In the genomic region with DNA sequence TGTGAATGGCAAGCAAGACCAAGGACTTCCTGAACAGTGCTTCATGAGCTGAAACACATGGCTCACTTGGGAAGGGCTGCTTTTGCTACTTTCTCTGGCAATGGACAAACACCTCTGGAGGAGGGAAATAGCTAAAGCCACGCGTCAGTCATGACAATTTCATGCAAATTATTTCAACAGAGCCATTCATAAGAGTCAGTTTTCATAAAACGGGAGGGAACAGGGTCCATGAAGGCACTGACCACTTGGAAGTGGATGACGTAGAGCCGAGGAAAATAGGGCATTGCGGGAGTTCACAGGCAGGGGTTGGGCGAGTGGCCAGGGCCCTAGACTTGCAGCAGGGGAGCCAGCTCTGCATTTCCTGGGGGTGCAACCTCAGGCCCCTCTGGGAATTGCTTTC, we compare ENCODE assay signal across 15 cellular contexts. TPM values are rescaled to one million over a fixed set of nuclear protein-coding genes. Genes with fewer than 3 reads are reported as not detected.
DNase-seq lines count a peak whose midpoint lies in the region; ATAC-seq and TF ChIP-seq lines count a peak whose summit lies in the region.
"Had no signal": no experiment of that assay in that cellular context is flagged by ENCODE, and none has a peak within 500 bp of the region (broad histone marks: within the 10 kb centered on the region; RNA-seq: fewer than 3 reads in every experiment).

No MANE protein-coding gene starts in this region.

- H3K27ac ChIP-seq in right atrium auricular region (no peak overlapping the region), tibial nerve (peak overlapping the region in 3 of 4 donors; percentile 5 to 83 (median 68))
- H3K27ac ChIP-seq in CD4-positive, alpha-beta memory T cell (ENCODE audit: low read depth, low read length) = no peak overlapping the region
- H3K27ac ChIP-seq: 22Rv1; BLaER1 treated with 17β-estradiol and CSF1 and Interleukin-3, amounts not matched to agents 10 nM and 100 nM had no signal

- no peaks in the 10 kb centered on the region for H3K36me3 Mint-ChIP-seq in CD4-positive, alpha-beta memory T cell

- TF ChIP-seq CTCF in right atrium auricular region (IDR thresholded peaks at IDR 0.05) = no peak
- no peak for TF ChIP-seq CTCF in cardiac fibroblast (IDR thresholded peaks at IDR 0.05; ENCODE audit: low read depth, low read length)
- no peak for TF ChIP-seq CTCF in tibial nerve (IDR thresholded peaks at IDR 0.05)

- ATAC-seq in Right ventricle myocardium inferior (peak; percentile 49), left ventricle myocardium superior (peak; percentile 41)
- ATAC-seq: HCT116 had no signal

- 36 to 43% methylated on average over 7 of the region's 7 CpGs for WGBS in tibial nerve, 2 donors

- no peak for DNase-seq in Right ventricle myocardium inferior (ENCODE audit: missing footprints)
- DNase-seq in right atrium auricular region (ENCODE audit: low spot score) = no peak
- DNase-seq in cardiac fibroblast (ENCODE audit: low read depth in 2 of 2) = peak; percentile 28 to 34
- DNase-seq in left ventricle myocardium superior = no peak
- no peak for DNase-seq in tibial nerve (ENCODE audit: low spot score in 2 of 2)
- no peak for DNase-seq in pons (ENCODE audit: low spot score)
- no peak for DNase-seq in CD4-positive, alpha-beta memory T cell
- DNase-seq in Ammon's horn (ENCODE audit: low spot score) = no peak
- DNase-seq: AML-193; CD4-positive, alpha-beta T cell; DMS79 had no signal

- no peaks in the 10 kb centered on the region for H3K9me3 ChIP-seq in right atrium auricular region
- no peaks in the 10 kb centered on the region for H3K9me3 ChIP-seq in tibial nerve
- H3K9me3 ChIP-seq in CD4-positive, alpha-beta memory T cell (ENCODE audit: control insufficient read depth in 1 of 2, low read length in 2 of 2) = no peaks in the 10 kb centered on the region
- H3K9me3 ChIP-seq: BLaER1 treated with 17β-estradiol and CSF1 and Interleukin-3, amounts not matched to agents 10 nM and 100 nM had no signal

- H3K4me3 Mint-ChIP-seq in CD4-positive, alpha-beta memory T cell = no peak overlapping the region
- H3K4me3 Mint-ChIP-seq: CD4-positive, alpha-beta T cell had no signal

- peaks cover 0 to 2% (median under 1%) of the 10 kb centered on the region in 4 donors for H3K4me1 Mint-ChIP-seq in CD4-positive, alpha-beta memory T cell

- CTCF ChIA-PET in CD4-positive, alpha-beta memory T cell (lab: Charles Lee; ENCODE audit: partially characterized antibody) = no interaction called here

- no peaks in the 10 kb centered on the region for H3K4me1 ChIP-seq in right atrium auricular region
- peaks cover 0 to 25% (median 9%) of the 10 kb centered on the region in 4 donors for H3K4me1 ChIP-seq in tibial nerve
- H3K4me1 ChIP-seq in CD4-positive, alpha-beta memory T cell (ENCODE audit: insufficient read depth, low read length) = peaks cover 7% of the 10 kb centered on the region

- peaks cover 9 to 19% of the 10 kb centered on the region in 2 donors for H3K27me3 Mint-ChIP-seq in CD4-positive, alpha-beta memory T cell

- intact Hi-C loops in Right ventricle myocardium inferior (cut with DNase I) (no loop called here), left ventricle myocardium superior (cut with micrococcal nuclease) (no loop called here)
- intact Hi-C loops in CD4-positive, alpha-beta memory T cell (cut with micrococcal nuclease) = no loop called here

- TF ChIP-seq EP300 in tibial nerve (IDR thresholded peaks at IDR 0.05) = peak in 1 of 2 donors; percentile 49

- no peak for TF ChIP-seq POLR2A in tibial nerve (IDR thresholded peaks at IDR 0.05)

- no peaks in the 10 kb centered on the region for H3K36me3 ChIP-seq in right atrium auricular region
- H3K36me3 ChIP-seq in tibial nerve = peaks cover 0 to 2% (median 0%) of the 10 kb centered on the region in 3 donors
- no peaks in the 10 kb centered on the region for H3K36me3 ChIP-seq in CD4-positive, alpha-beta memory T cell (ENCODE audit: insufficient read depth, low read length)

- no peaks in the 10 kb centered on the region for H3K9me3 Mint-ChIP-seq in CD4-positive, alpha-beta memory T cell
- H3K9me3 Mint-ChIP-seq: CD4-positive, alpha-beta T cell had no signal

- H3K27ac Mint-ChIP-seq in CD4-positive, alpha-beta memory T cell = no peak overlapping the region
- H3K27ac Mint-ChIP-seq: CD4-positive, alpha-beta T cell had no signal

- H3K4me3 ChIP-seq in right atrium auricular region (no peak overlapping the region), cardiac fibroblast (replicated peaks in 1 of 2; ENCODE audit: low read depth in 2 of 2, low read length in 2 of 2) (no peak overlapping the region), tibial nerve (no peak overlapping the region)
- H3K4me3 ChIP-seq in CD4-positive, alpha-beta memory T cell (ENCODE audit: low read length in 2 of 2) = no peak overlapping the region
- H3K4me3 ChIP-seq: BLaER1 treated with 17β-estradiol and CSF1 and Interleukin-3, amounts not matched to agents 10 nM and 100 nM; GM12878 had no signal

- H3K27me3 ChIP-seq in right atrium auricular region (no peaks in the 10 kb centered on the region), tibial nerve (no peaks in the 10 kb centered on the region)
- no peaks in the 10 kb centered on the region for H3K27me3 ChIP-seq in CD4-positive, alpha-beta memory T cell (ENCODE audit: insufficient read depth, low read length)

- POLR2A ChIA-PET in CD4-positive, alpha-beta memory T cell (lab: Charles Lee; ENCODE audit: partially characterized antibody) = no interaction called here

RNA-seq across cellular contexts. Expression of a gene that starts 43.9 kb away (rescaled TPM):
- total RNA-seq in Right ventricle myocardium inferior (28.5 TPM), right atrium auricular region (10 to 100 TPM; 15.9 to 43.8 TPM), left ventricle myocardium superior (19.6 TPM), tibial nerve (10 to 100 TPM; 47.1 to 78.9 (median 64.2) TPM)
- under 1 TPM; 0.29 to 0.64 TPM for total RNA-seq in CD4-positive, alpha-beta memory T cell
- polyA plus RNA-seq in CD4-positive, alpha-beta memory T cell = not detected

Comparison
In these comparisons a context has a peak if more than half of its experiments do, and no peak if none do; other contexts are left out.
1. DNase-seq: peak in cardiac fibroblast (2 of 2); none in Right ventricle myocardium inferior (single experiment), right atrium auricular region (single experiment), left ventricle myocardium superior (single experiment), tibial nerve (0 of 2), pons (single experiment), CD4-positive, alpha-beta memory T cell (0 of 5) and Ammon's horn (single experiment).
2. H3K27ac ChIP-seq: peak in tibial nerve (3 of 4); none in right atrium auricular region (0 of 2) and CD4-positive, alpha-beta memory T cell (single experiment).
3. RNA of a gene that starts 43.9 kb away (total RNA-seq): 47.1 to 78.9 TPM in tibial nerve, 15.9 to 43.8 TPM in right atrium auricular region, 28.5 TPM in Right ventricle myocardium inferior (single experiment) and 19.6 TPM in left ventricle myocardium superior (single experiment); 0.29 to 0.64 TPM in CD4-positive, alpha-beta memory T cell; every median in the first group is over 10 times any median in the second.